13 cellular contexts compared by ENCODE assay signal in genomic region chr1:30287976-30288375, GRCh38.
DNase-seq lines count a peak whose midpoint lies in the region; ATAC-seq and TF ChIP-seq lines count a peak whose summit lies in the region.
"Had no signal": no experiment of that assay in that cellular context is flagged by ENCODE, and none has a peak within 500 bp of the region (broad histone marks: within the 10 kb centered on the region; RNA-seq: fewer than 3 reads in every experiment).

No MANE protein-coding gene starts in this region.

- 84 to 89% methylated on average over 8 of the region's 8 CpGs for WGBS in sigmoid colon, 2 donors

- TF ChIP-seq POLR2A in sigmoid colon (IDR thresholded peaks at IDR 0.05), result no peak

- DNase-seq in activated effector memory CD4-positive, alpha-beta T cell treated with anti-CD3 and anti-CD28 coated beads, Interleukin-2, amount 50 U/mL, for 16 hours, result peak; percentile 30
- no peak for DNase-seq in activated effector memory CD4-positive, alpha-beta T cell treated with Interleukin-2 at 50 U/mL for 16 hours
- peak; percentile 34 for DNase-seq in ecto neural progenitor cell (ENCODE audit: low spot score)
- DNase-seq in sciatic nerve (ENCODE audit: low spot score), result peak; percentile 18
- DNase-seq in sigmoid colon, result no peak
- no peak for DNase-seq in stimulated activated CD4-positive, alpha-beta T cell treated with anti-CD3 and anti-CD28 coated beads, Interleukin-1b, Interleukin-23, amount 100 ng/mL, for 48 hours
- DNase-seq: ACHN; CD4-positive, alpha-beta memory T cell; GF-D8 had no signal

- no peak for TF ChIP-seq EP300 in sigmoid colon (IDR thresholded peaks at IDR 0.05)

- no peak for TF ChIP-seq CTCF in sigmoid colon (IDR thresholded peaks at IDR 0.05)

- ATAC-seq in sciatic nerve (no peak), GM18519 (IDR thresholded peaks at IDR 0.05; ENCODE audit: low FRiP score, unreplicated experiment) (no peak)
- ATAC-seq: HepG2 had no signal

- intact Hi-C loops in sciatic nerve (cut with DNase I) (no loop called here), sigmoid colon (cut with DNase I) (no loop called here)

- H3K36me3 ChIP-seq in sigmoid colon, result no peaks in the 10 kb centered on the region
- H3K36me3 ChIP-seq: HAP-1 had no signal

- H3K4me3 ChIP-seq in sigmoid colon, result no peak overlapping the region
- H3K4me3 ChIP-seq: HAP-1 had no signal

- H3K27ac ChIP-seq in sigmoid colon, result no peak overlapping the region
- H3K27ac ChIP-seq: C4-2B had no signal

- no peaks in the 10 kb centered on the region for H3K4me1 ChIP-seq in sigmoid colon
- H3K4me1 ChIP-seq: HAP-1 had no signal

- H3K27me3 ChIP-seq in sigmoid colon, result peaks cover 0 to 3% (median 0%) of the 10 kb centered on the region in 3 donors

- H3K9me3 ChIP-seq in sigmoid colon, result no peaks in the 10 kb centered on the region
- H3K9me3 ChIP-seq: HAP-1 had no signal

Comparison
In these comparisons a context has a peak if more than half of its experiments do, and no peak if none do; other contexts are left out.
1. DNase-seq: peak in activated effector memory CD4-positive, alpha-beta T cell treated with anti-CD3 and anti-CD28 coated beads, Interleukin-2, amount 50 U/mL, for 16 hours (single experiment), ecto neural progenitor cell (single experiment) and sciatic nerve (single experiment); none in activated effector memory CD4-positive, alpha-beta T cell treated with Interleukin-2 at 50 U/mL for 16 hours (single experiment), sigmoid colon (single experiment) and stimulated activated CD4-positive, alpha-beta T cell treated with anti-CD3 and anti-CD28 coated beads, Interleukin-1b, Interleukin-23, amount 100 ng/mL, for 48 hours (single experiment).